In genomic region chr16:85134076-85134793, GRCh38 we compare ENCODE assay signal across 1 cellular context.
TF ChIP-seq lines count a peak whose summit lies in the region.

No MANE protein-coding gene starts in this region.

TF ChIP-seq in GM12878, 131 proteins besides CTCF, POLR2A, EP300 and RAD21:
- TF ChIP-seq PAX5 (IDR thresholded peaks at IDR 0.05; ENCODE audit: borderline replicate concordance, low read depth, low read length) = no peak
- TF ChIP-seq USF1 (IDR thresholded peaks at IDR 0.05; ENCODE audit: borderline replicate concordance, extremely low read length, insufficient read depth, low read depth, low read length) = peak; percentile 8
- peak in 1 of 2 experiments; percentile 32; a peak in 1 of 4 replicates for TF ChIP-seq BHLHE40 (IDR thresholded peaks at IDR 0.05; ENCODE audit: borderline replicate concordance in 1 of 2, low read depth in 2 of 2, low read length in 1 of 2)
